In genomic region chr14:43168374-43168925, GRCh38 we compare ENCODE assay signal across 16 cellular contexts.
DNase-seq lines count a peak whose midpoint lies in the region; ATAC-seq, FAIRE-seq and TF ChIP-seq lines count a peak whose summit lies in the region.
"Had no signal": no experiment of that assay in that cellular context is flagged by ENCODE, and none has a peak within 500 bp of the region (broad histone marks: within the 10 kb centered on the region; RNA-seq: fewer than 3 reads in every experiment).

No MANE protein-coding gene starts in this region.

- no peak overlapping the region for H3K4me3 Mint-ChIP-seq in WTC11
- H3K4me3 Mint-ChIP-seq: CD14-positive monocyte; CD8-positive, alpha-beta T cell; HFFc6 had no signal

- no peak for TF ChIP-seq CTCF in WTC11 (IDR thresholded peaks at IDR 0.05)

- H3K36me3 Mint-ChIP-seq in WTC11, result no peaks in the 10 kb centered on the region
- H3K36me3 Mint-ChIP-seq: CD14-positive monocyte; CD8-positive, alpha-beta T cell had no signal

- H3K4me1 Mint-ChIP-seq in WTC11, result no peaks in the 10 kb centered on the region
- H3K4me1 Mint-ChIP-seq: CD14-positive monocyte had no signal

- no peak for ATAC-seq in WTC11
- ATAC-seq: CD8-positive, alpha-beta T cell; K562 had no signal

- CTCF ChIA-PET in WTC11 (lab: Charles Lee), result no interaction called here

- peak; percentile 83 for FAIRE-seq in colon (lab: Jason Lieb, UNC)
- FAIRE-seq: GM19239, K562 had no signal

- 0 out of 2 replicates have a peak, but pooled peaks cover 9% of the 10 kb centered on the region for H3K9me3 Mint-ChIP-seq in WTC11

- POLR2A ChIA-PET in WTC11 (lab: Charles Lee), result no interaction called here

- H3K27me3 Mint-ChIP-seq in WTC11 (ENCODE audit: low read depth), result no peaks in the 10 kb centered on the region

- no peak overlapping the region for H3K27ac Mint-ChIP-seq in WTC11
- H3K27ac Mint-ChIP-seq: CD14-positive monocyte; CD8-positive, alpha-beta T cell; HFFc6 had no signal

- DNase-seq in HuH-7 (ENCODE audit: low spot score), result peak; percentile 1
- peak; percentile 16 for DNase-seq in left kidney (ENCODE audit: low read depth, low spot score)
- DNase-seq in DMS153 (lab: John Stamatoyannopoulos, UW), result no peak
- DNase-seq in Kasumi-1 (lab: John Stamatoyannopoulos, UW), result no peak
- DNase-seq in WTC11 (ENCODE audit: low spot score), result no peak
- DNase-seq: CD8-positive, alpha-beta T cell; COR-L47; DMS 273 treated with DMSO at 0.1 percent for 48 hours; DND-41; GDM1; HCEC 1CT; HFFc6 had no signal

TF ChIP-seq in WTC11, 78 proteins besides CTCF, POLR2A, EP300 and RAD21:
- TF ChIP-seq ZBTB21 (CRISPR knock-in tag; IDR thresholded peaks at IDR 0.05; ENCODE audit: borderline replicate concordance) (no peak), RELA (CRISPR knock-in tag; IDR thresholded peaks at IDR 0.05; ENCODE audit: borderline replicate concordance) (no peak), ATF2 (CRISPR knock-in tag; IDR thresholded peaks at IDR 0.05; ENCODE audit: borderline replicate concordance, low read depth) (no peak), TEAD1 (CRISPR knock-in tag; IDR thresholded peaks at IDR 0.05) (no peak), ZNF263 (CRISPR knock-in tag; IDR thresholded peaks at IDR 0.05; ENCODE audit: low read depth) (no peak), ARID4B (CRISPR knock-in tag; IDR thresholded peaks at IDR 0.05; ENCODE audit: borderline replicate concordance) (no peak), CDX4 (CRISPR knock-in tag; IDR thresholded peaks at IDR 0.05; ENCODE audit: borderline replicate concordance) (no peak), CREM (CRISPR knock-in tag; IDR thresholded peaks at IDR 0.05) (no peak), RORB (CRISPR knock-in tag; IDR thresholded peaks at IDR 0.05) (no peak), ATF6 (CRISPR knock-in tag; IDR thresholded peaks at IDR 0.05) (no peak)
TF ChIP-seq in WTC11: peak in this region for 0.

Comparison
In these comparisons a context has a peak if more than half of its experiments do, and no peak if none do; other contexts are left out.
1. DNase-seq: peak in HuH-7 (single experiment) and left kidney (single experiment); none in DMS153 (single experiment), Kasumi-1 (0 of 2) and WTC11 (single experiment).